ENCODE assay signal across 15 cellular contexts in the genomic region with DNA sequence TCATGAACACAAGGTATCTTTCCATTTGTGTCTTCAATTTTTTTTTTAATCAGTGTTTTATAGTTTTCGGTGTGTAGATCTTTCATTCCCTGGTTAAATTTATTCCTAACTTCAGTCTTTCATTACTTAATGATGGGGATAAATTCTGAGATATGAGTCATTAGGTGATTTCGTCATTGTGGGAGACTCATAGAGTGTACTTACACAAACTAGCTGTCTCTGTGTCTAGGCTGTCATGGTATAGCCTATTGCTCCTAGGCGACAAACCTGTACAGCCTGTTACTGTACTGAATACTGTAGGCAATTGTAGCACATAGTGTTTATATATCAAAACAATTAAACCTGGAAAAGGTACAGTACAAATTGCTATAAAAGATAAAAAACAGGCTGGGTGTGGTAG. TPM values are rescaled to one million over a fixed set of nuclear protein-coding genes. Genes with fewer than 3 reads are reported as not detected.
DNase-seq lines count a peak whose midpoint lies in the region; ATAC-seq and FAIRE-seq lines count a peak whose summit lies in the region.
"Had no signal": no experiment of that assay in that cellular context is flagged by ENCODE, and none has a peak within 500 bp of the region (broad histone marks: within the 10 kb centered on the region; RNA-seq: fewer than 3 reads in every experiment).

No MANE protein-coding gene starts in this region.

- in situ Hi-C loops in HAP-1 (cut with MboI; ENCODE audit: low sequenced_read_pairs) = loop anchor here (5.0 to 10.0 kb wide), 2 partner anchors 177 to 305 kb away; no protein-coding TSS in a partner anchor

- 57 to 85% (median 81%) methylated on average over 3 of the region's 3 CpGs for WGBS in small intestine, 3 donors

- H3K27me3 ChIP-seq in small intestine (ENCODE audit: control insufficient read depth in 2 of 2, insufficient read depth in 2 of 2, low read length in 2 of 2) (no peaks in the 10 kb centered on the region), HAP-1 (ENCODE audit: low read depth) (no peaks in the 10 kb centered on the region)
- H3K27me3 ChIP-seq: heart right ventricle had no signal

- H3K9me3 Mint-ChIP-seq in activated T-cell treated with anti-CD3 and anti-CD28 coated beads, Interleukin-2, amount 50 U/mL, for 24 hours = peaks cover 14% of the 10 kb centered on the region

- H3K4me1 Mint-ChIP-seq in activated T-cell treated with anti-CD3 and anti-CD28 coated beads, Interleukin-2, amount 50 U/mL, for 24 hours (ENCODE audit: low read depth) = peaks cover 51% of the 10 kb centered on the region

- FAIRE-seq in small intestine (lab: Jason Lieb, UNC) = peak; percentile 78

- no peak overlapping the region for H3K4me3 Mint-ChIP-seq in activated T-cell treated with anti-CD3 and anti-CD28 coated beads, Interleukin-2, amount 50 U/mL, for 24 hours
- H3K4me3 Mint-ChIP-seq: activated CD4-positive, alpha-beta T cell treated with anti-CD3 and anti-CD28 coated beads, Interleukin-2, amount 10 ng/mL, durations not matched to agents 24 days and 14 days; activated naive CD4-positive, alpha-beta T cell treated with anti-CD3 and anti-CD28 coated beads for 36 hours had no signal

- ATAC-seq in activated CD4-positive, CD25-positive, alpha-beta regulatory T cell treated with anti-CD3 and anti-CD28 coated beads, Interleukin-2, amount 50 U/mL, for 24 hours = peak; percentile 44 to 46
- ATAC-seq in HG02642 (IDR thresholded peaks at IDR 0.05; ENCODE audit: poor library complexity, unreplicated experiment) = no peak
- ATAC-seq: heart right ventricle had no signal

- no peaks in the 10 kb centered on the region for H3K27me3 Mint-ChIP-seq in activated T-cell treated with anti-CD3 and anti-CD28 coated beads, Interleukin-2, amount 50 U/mL, for 24 hours
- H3K27me3 Mint-ChIP-seq: activated CD4-positive, alpha-beta T cell treated with anti-CD3 and anti-CD28 coated beads, Interleukin-2, amount 10 ng/mL, durations not matched to agents 24 days and 14 days had no signal

- DNase-seq in activated CD4-positive, CD25-positive, alpha-beta regulatory T cell (lab: John Stamatoyannopoulos, UW) = no peak
- DNase-seq in RKO (ENCODE audit: low spot score) (peak; percentile 71), fibroblast of gingiva (ENCODE audit: low read depth) (peak; percentile 67), small intestine (peak; percentile 43), HAP-1 (ENCODE audit: low spot score in 2 of 2) (no peak)
- no peak for DNase-seq in activated T-cell treated with anti-CD3 and anti-CD28 coated beads, Interleukin-2, amount 50 U/mL, for 24 hours
- DNase-seq: activated CD4-positive, alpha-beta T cell treated with anti-CD3 and anti-CD28 coated beads, Interleukin-2, amount 10 ng/mL, durations not matched to agents 24 days and 14 days; activated naive CD4-positive, alpha-beta T cell treated with anti-CD3 and anti-CD28 coated beads for 36 hours; heart right ventricle; MM.1S; NCI-H510A had no signal

- no peak overlapping the region for H3K27ac Mint-ChIP-seq in activated T-cell treated with anti-CD3 and anti-CD28 coated beads, Interleukin-2, amount 50 U/mL, for 24 hours
- H3K27ac Mint-ChIP-seq: activated CD4-positive, alpha-beta T cell treated with anti-CD3 and anti-CD28 coated beads, Interleukin-2, amount 10 ng/mL, durations not matched to agents 24 days and 14 days; activated naive CD4-positive, alpha-beta T cell treated with anti-CD3 and anti-CD28 coated beads for 36 hours had no signal

- H3K4me1 ChIP-seq in small intestine (ENCODE audit: control insufficient read depth in 2 of 2, insufficient read depth in 1 of 2, low read depth in 1 of 2, low read length in 1 of 2) (peaks cover 0 to 2% of the 10 kb centered on the region in 2 donors), HAP-1 (peaks cover 13% of the 10 kb centered on the region)
- H3K4me1 ChIP-seq: parathyroid adenoma had no signal

- H3K9me3 ChIP-seq in small intestine (ENCODE audit: control insufficient read depth, low read depth) (no peaks in the 10 kb centered on the region), HAP-1 (no peaks in the 10 kb centered on the region; the same call in 1 of the 2 replicates)

- H3K36me3 ChIP-seq in small intestine (ENCODE audit: control insufficient read depth in 2 of 2, insufficient read depth in 2 of 2, low read length in 2 of 2) = no peaks in the 10 kb centered on the region
- no peaks in the 10 kb centered on the region for H3K36me3 ChIP-seq in HAP-1 (replicated peaks)
- H3K36me3 ChIP-seq: heart right ventricle had no signal

- H3K27ac ChIP-seq in small intestine (ENCODE audit: low read depth in 1 of 2, low read length in 1 of 2) = no peak overlapping the region
- H3K27ac ChIP-seq: heart right ventricle, parathyroid adenoma, SK-N-MC had no signal

- H3K4me3 ChIP-seq in small intestine (ENCODE audit: low read depth in 1 of 2, low read length in 2 of 2) (no peak overlapping the region), HAP-1 (no peak overlapping the region)
- H3K4me3 ChIP-seq: heart right ventricle, SK-N-MC had no signal

- peaks cover 20% of the 10 kb centered on the region for H3K36me3 Mint-ChIP-seq in activated T-cell treated with anti-CD3 and anti-CD28 coated beads, Interleukin-2, amount 50 U/mL, for 24 hours (ENCODE audit: low read depth)

RNA-seq across cellular contexts. Expression of gene SMAP1, which starts 42.1 kb away (rescaled TPM):
- 10 to 100 TPM; 25.2 to 37.8 (median 36.7) TPM for polyA plus RNA-seq in small intestine

Comparison
In these comparisons a context has a peak if more than half of its experiments do, and no peak if none do; other contexts are left out.
1. DNase-seq: peak in RKO (single experiment), fibroblast of gingiva (single experiment) and small intestine (single experiment); none in activated CD4-positive, CD25-positive, alpha-beta regulatory T cell (0 of 4), HAP-1 (0 of 2) and activated T-cell treated with anti-CD3 and anti-CD28 coated beads, Interleukin-2, amount 50 U/mL, for 24 hours (single experiment).